1 cellular context compared by ENCODE assay signal in the genomic region with DNA sequence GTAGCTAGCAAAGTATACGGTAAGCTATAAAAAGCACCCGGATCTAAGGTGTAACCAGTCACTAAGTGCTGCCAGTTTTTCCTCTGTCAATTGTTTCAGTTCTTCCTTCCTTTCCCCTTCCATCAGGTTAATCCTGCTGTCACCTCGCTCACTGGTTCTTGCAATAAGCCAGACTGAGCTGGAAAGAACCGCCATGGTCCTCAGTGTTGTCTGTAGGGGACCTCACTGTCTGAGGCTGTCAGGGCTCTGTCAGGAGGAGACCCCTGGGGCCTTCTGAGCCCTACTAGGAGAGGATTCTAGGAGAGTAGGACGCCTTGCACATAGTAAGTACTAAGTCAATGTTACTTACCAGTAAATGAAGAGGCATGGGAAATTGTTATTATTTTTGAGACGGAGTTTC.
TF ChIP-seq lines count a peak whose summit lies in the region.

No MANE protein-coding gene starts in this region.

TF ChIP-seq in GM23338, 12 proteins besides CTCF, POLR2A, EP300 and RAD21 (continued from another document):
- TF ChIP-seq, protein P1, sequence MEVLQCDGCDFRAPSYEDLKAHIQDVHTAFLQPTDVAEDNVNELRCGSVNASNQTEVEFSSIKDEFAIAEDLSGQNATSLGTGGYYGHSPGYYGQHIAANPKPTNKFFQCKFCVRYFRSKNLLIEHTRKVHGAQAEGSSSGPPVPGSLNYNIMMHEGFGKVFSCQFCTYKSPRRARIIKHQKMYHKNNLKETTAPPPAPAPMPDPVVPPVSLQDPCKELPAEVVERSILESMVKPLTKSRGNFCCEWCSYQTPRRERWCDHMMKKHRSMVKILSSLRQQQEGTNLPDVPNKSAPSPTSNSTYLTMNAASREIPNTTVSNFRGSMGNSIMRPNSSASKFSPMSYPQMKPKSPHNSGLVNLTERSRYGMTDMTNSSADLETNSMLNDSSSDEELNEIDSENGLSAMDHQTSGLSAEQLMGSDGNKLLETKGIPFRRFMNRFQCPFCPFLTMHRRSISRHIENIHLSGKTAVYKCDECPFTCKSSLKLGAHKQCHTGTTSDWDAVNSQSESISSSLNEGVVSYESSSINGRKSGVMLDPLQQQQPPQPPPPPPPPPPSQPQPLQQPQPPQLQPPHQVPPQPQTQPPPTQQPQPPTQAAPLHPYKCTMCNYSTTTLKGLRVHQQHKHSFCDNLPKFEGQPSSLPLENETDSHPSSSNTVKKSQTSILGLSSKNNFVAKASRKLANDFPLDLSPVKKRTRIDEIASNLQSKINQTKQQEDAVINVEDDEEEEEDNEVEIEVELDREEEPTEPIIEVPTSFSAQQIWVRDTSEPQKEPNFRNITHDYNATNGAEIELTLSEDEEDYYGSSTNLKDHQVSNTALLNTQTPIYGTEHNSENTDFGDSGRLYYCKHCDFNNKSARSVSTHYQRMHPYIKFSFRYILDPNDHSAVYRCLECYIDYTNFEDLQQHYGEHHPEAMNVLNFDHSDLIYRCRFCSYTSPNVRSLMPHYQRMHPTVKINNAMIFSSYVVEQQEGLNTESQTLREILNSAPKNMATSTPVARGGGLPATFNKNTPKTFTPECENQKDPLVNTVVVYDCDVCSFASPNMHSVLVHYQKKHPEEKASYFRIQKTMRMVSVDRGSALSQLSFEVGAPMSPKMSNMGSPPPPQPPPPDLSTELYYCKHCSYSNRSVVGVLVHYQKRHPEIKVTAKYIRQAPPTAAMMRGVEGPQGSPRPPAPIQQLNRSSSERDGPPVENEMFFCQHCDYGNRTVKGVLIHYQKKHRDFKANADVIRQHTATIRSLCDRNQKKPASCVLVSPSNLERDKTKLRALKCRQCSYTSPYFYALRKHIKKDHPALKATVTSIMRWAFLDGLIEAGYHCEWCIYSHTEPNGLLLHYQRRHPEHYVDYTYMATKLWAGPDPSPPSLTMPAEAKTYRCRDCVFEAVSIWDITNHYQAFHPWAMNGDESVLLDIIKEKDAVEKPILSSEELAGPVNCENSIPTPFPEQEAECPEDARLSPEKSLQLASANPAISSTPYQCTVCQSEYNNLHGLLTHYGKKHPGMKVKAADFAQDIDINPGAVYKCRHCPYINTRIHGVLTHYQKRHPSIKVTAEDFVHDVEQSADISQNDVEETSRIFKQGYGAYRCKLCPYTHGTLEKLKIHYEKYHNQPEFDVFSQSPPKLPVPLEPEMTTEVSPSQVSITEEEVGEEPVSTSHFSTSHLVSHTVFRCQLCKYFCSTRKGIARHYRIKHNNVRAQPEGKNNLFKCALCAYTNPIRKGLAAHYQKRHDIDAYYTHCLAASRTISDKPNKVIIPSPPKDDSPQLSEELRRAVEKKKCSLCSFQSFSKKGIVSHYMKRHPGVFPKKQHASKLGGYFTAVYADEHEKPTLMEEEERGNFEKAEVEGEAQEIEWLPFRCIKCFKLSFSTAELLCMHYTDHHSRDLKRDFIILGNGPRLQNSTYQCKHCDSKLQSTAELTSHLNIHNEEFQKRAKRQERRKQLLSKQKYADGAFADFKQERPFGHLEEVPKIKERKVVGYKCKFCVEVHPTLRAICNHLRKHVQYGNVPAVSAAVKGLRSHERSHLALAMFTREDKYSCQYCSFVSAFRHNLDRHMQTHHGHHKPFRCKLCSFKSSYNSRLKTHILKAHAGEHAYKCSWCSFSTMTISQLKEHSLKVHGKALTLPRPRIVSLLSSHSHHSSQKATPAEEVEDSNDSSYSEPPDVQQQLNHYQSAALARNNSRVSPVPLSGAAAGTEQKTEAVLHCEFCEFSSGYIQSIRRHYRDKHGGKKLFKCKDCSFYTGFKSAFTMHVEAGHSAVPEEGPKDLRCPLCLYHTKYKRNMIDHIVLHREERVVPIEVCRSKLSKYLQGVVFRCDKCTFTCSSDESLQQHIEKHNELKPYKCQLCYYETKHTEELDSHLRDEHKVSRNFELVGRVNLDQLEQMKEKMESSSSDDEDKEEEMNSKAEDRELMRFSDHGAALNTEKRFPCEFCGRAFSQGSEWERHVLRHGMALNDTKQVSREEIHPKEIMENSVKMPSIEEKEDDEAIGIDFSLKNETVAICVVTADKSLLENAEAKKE (CRISPR knock-in tag; IDR thresholded peaks at IDR 0.05): no peak
- TF ChIP-seq, protein P2, sequence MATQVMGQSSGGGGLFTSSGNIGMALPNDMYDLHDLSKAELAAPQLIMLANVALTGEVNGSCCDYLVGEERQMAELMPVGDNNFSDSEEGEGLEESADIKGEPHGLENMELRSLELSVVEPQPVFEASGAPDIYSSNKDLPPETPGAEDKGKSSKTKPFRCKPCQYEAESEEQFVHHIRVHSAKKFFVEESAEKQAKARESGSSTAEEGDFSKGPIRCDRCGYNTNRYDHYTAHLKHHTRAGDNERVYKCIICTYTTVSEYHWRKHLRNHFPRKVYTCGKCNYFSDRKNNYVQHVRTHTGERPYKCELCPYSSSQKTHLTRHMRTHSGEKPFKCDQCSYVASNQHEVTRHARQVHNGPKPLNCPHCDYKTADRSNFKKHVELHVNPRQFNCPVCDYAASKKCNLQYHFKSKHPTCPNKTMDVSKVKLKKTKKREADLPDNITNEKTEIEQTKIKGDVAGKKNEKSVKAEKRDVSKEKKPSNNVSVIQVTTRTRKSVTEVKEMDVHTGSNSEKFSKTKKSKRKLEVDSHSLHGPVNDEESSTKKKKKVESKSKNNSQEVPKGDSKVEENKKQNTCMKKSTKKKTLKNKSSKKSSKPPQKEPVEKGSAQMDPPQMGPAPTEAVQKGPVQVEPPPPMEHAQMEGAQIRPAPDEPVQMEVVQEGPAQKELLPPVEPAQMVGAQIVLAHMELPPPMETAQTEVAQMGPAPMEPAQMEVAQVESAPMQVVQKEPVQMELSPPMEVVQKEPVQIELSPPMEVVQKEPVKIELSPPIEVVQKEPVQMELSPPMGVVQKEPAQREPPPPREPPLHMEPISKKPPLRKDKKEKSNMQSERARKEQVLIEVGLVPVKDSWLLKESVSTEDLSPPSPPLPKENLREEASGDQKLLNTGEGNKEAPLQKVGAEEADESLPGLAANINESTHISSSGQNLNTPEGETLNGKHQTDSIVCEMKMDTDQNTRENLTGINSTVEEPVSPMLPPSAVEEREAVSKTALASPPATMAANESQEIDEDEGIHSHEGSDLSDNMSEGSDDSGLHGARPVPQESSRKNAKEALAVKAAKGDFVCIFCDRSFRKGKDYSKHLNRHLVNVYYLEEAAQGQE (IDR thresholded peaks at IDR 0.05; ENCODE audit: unreplicated experiment): no peak
- TF ChIP-seq NANOG (IDR thresholded peaks at IDR 0.05; ENCODE audit: borderline replicate concordance) (no peak), POLR2AphosphoS5 (IDR thresholded peaks at IDR 0.05; ENCODE audit: low read depth) (no peak), JUNB (IDR thresholded peaks at IDR 0.05; ENCODE audit: unreplicated experiment) (no peak), ZNF331 (CRISPR knock-in tag; IDR thresholded peaks at IDR 0.05; ENCODE audit: low read depth) (no peak)
- TF ChIP-seq, protein P3, sequence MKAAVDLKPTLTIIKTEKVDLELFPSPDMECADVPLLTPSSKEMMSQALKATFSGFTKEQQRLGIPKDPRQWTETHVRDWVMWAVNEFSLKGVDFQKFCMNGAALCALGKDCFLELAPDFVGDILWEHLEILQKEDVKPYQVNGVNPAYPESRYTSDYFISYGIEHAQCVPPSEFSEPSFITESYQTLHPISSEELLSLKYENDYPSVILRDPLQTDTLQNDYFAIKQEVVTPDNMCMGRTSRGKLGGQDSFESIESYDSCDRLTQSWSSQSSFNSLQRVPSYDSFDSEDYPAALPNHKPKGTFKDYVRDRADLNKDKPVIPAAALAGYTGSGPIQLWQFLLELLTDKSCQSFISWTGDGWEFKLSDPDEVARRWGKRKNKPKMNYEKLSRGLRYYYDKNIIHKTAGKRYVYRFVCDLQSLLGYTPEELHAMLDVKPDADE (IDR thresholded peaks at IDR 0.05): no peak
TF ChIP-seq in GM23338: peak in this region for 0.
